ENCODE assay signal across 8 cellular contexts in genomic region chr3:57692404-57693191, GRCh38. TPM values are rescaled to one million over a fixed set of nuclear protein-coding genes. Genes with fewer than 3 reads are reported as not detected.
DNase-seq lines count a peak whose midpoint lies in the region; ATAC-seq, FAIRE-seq and TF ChIP-seq lines count a peak whose summit lies in the region.

Gene DENND6A (minus strand): TSS chr3:57693077. CDS start chr3:57693018, 59 bp downstream.

- intact Hi-C loops in Caco-2 (cut with micrococcal nuclease; ENCODE audit: unreplicated experiment), result loop anchor here (1.0 to 2.0 kb wide), 2 partner anchors 64 to 96 kb away; partner anchors contain the start of genes ARF4 and SLMAP

- no peaks in the 10 kb centered on the region for H3K9me3 Mint-ChIP-seq in Caco-2 (ENCODE audit: unreplicated experiment)

- CTCF ChIA-PET in Caco-2 (lab: Charles Lee), result no interaction called here

- H3K36me3 ChIP-seq in Caco-2 (ENCODE audit: control insufficient read depth, insufficient read depth, low read length) (no peaks in the 10 kb centered on the region), NT2/D1 (ENCODE audit: insufficient read depth, insufficient read length, low read length) (no peaks in the 10 kb centered on the region), endocrine pancreas (ENCODE audit: control insufficient read depth, insufficient read depth, low read length) (no peaks in the 10 kb centered on the region)

- POLR2A ChIA-PET in Caco-2 (lab: Charles Lee), result interaction anchor here (0.6 to 1.4 kb wide), 14 partner anchors 8 to 1068 kb away, joined by 3 to 17 read pairs (median 3); partner anchors contain the start of genes ARF4 and SLMAP

- H3K4me1 Mint-ChIP-seq in Caco-2 (ENCODE audit: low read depth, unreplicated experiment), result peaks cover 6% of the 10 kb centered on the region

- H3K9me3 ChIP-seq in Caco-2 (no peaks in the 10 kb centered on the region), NT2/D1 (ENCODE audit: insufficient read depth, low read length) (no peaks in the 10 kb centered on the region), endocrine pancreas (ENCODE audit: control insufficient read depth, low read length) (no peaks in the 10 kb centered on the region)

- peaks cover 13% of the 10 kb centered on the region; the same call in 1 of the 2 replicates for H3K4me1 ChIP-seq in Caco-2
- H3K4me1 ChIP-seq in NT2/D1 (ENCODE audit: insufficient read depth, insufficient read length), result peaks cover 2% of the 10 kb centered on the region
- H3K4me1 ChIP-seq in endocrine pancreas (ENCODE audit: control insufficient read depth, insufficient read depth, low read length), result peaks cover 7% of the 10 kb centered on the region

- BruUV-seq in Caco-2 (replicated peaks; lab: Mats Ljungman, UMichigan), result no TSS peak

- H3K4me3 ChIP-seq in Caco-2 (ENCODE audit: low read depth, low read length), result peak within 1 kb of the TSS; percentile 60
- peak within 1 kb of the TSS; percentile 77 for H3K4me3 ChIP-seq in NT2/D1 (ENCODE audit: insufficient read length, low read depth)
- H3K4me3 ChIP-seq in endocrine pancreas (ENCODE audit: control insufficient read depth, insufficient read depth, low read length), result peak within 1 kb of the TSS; percentile 79

- peak within 1 kb of the TSS; percentile 96 for H3K9ac ChIP-seq in NT2/D1 (ENCODE audit: insufficient read length, low read depth)
- peak within 1 kb of the TSS; percentile 79 for H3K9ac ChIP-seq in endocrine pancreas (ENCODE audit: control insufficient read depth, insufficient read depth, low read length)

- peak; percentile 96 for DNase-seq in Caco-2
- peak; percentile 97 for DNase-seq in HTR-8/SVneo (ENCODE audit: insufficient read length, low spot score)
- peak; percentile 86 for DNase-seq in NT2/D1 (ENCODE audit: low read depth, low spot score)
- DNase-seq in activated CD8-positive, alpha-beta memory T cell treated with anti-CD3 and anti-CD28 coated beads, Interleukin-2, amount 50 U/mL, for 1 hour (ENCODE audit: extremely low read depth), result peak; percentile 85
- peak; percentile 99 for DNase-seq in mesenteric fat pad (ENCODE audit: low spot score)
- DNase-seq in stimulated activated CD8-positive, alpha-beta memory T cell treated with anti-CD3 and anti-CD28 coated beads, Interleukin-15, amount 100 ng/mL, for 1 hour (ENCODE audit: low read depth), result peak; percentile 86

- no peaks in the 10 kb centered on the region for H3K27me3 Mint-ChIP-seq in Caco-2 (ENCODE audit: insufficient read depth, unreplicated experiment)

- peak within 1 kb of the TSS; percentile 82 for H3K4me3 Mint-ChIP-seq in Caco-2 (ENCODE audit: unreplicated experiment)

- peak; percentile 98 for FAIRE-seq in HTR-8/SVneo (lab: Jason Lieb, UNC)

- peak within 1 kb of the TSS; percentile 77 for H3K27ac Mint-ChIP-seq in Caco-2 (ENCODE audit: unreplicated experiment)

- TF ChIP-seq CTCF in Caco-2 (IDR thresholded peaks at IDR 0.05; ENCODE audit: insufficient read depth in 1 of 2, low read depth in 1 of 2, low read length in 1 of 2, severe bottlenecking in 1 of 2, unreplicated experiment in 1 of 2), result no peak

- H3K36me3 Mint-ChIP-seq in Caco-2 (ENCODE audit: insufficient read depth, unreplicated experiment), result peaks cover 15% of the 10 kb centered on the region

- H3K27me3 ChIP-seq in Caco-2 (replicated peaks; ENCODE audit: control insufficient read depth, insufficient read depth, low read length) (no peaks in the 10 kb centered on the region), NT2/D1 (ENCODE audit: insufficient read depth, insufficient read length) (no peaks in the 10 kb centered on the region), endocrine pancreas (ENCODE audit: control insufficient read depth, insufficient read depth, low read length) (no peaks in the 10 kb centered on the region)

- peak; percentile 71 for ATAC-seq in GM21367 (IDR thresholded peaks at IDR 0.05; ENCODE audit: unreplicated experiment)

RNA-seq across cellular contexts. Expression of gene DENND6A, which starts in this region (rescaled TPM):
- total RNA-seq in Caco-2 (2022) (20.6 and 21.8 TPM in 2 replicates), mesenteric fat pad (30.9 TPM)

Comparison
In these comparisons a context has a peak if more than half of its experiments do, and no peak if none do; other contexts are left out.
1. Peak in every context shown above with its lines: DNase-seq, ATAC-seq and H3K4me3 ChIP-seq.